1 cellular context compared by ENCODE assay signal in genomic region chr2:196275646-196276352, GRCh38.
TF ChIP-seq lines count a peak whose summit lies in the region.

No MANE protein-coding gene starts in this region.

TF ChIP-seq in GM12878, 131 proteins besides CTCF, POLR2A, EP300 and RAD21 (continued from another document):
- no peak for TF ChIP-seq ZNF592 (IDR thresholded peaks at IDR 0.05)
- TF ChIP-seq IKZF2 (IDR thresholded peaks at IDR 0.05) = 0 out of 4 replicates have a peak, but pooled peaks of 1 of the 2 experiments have one; percentile 45
